Comparison of ENCODE assay signal across 8 cellular contexts in the genomic region with DNA sequence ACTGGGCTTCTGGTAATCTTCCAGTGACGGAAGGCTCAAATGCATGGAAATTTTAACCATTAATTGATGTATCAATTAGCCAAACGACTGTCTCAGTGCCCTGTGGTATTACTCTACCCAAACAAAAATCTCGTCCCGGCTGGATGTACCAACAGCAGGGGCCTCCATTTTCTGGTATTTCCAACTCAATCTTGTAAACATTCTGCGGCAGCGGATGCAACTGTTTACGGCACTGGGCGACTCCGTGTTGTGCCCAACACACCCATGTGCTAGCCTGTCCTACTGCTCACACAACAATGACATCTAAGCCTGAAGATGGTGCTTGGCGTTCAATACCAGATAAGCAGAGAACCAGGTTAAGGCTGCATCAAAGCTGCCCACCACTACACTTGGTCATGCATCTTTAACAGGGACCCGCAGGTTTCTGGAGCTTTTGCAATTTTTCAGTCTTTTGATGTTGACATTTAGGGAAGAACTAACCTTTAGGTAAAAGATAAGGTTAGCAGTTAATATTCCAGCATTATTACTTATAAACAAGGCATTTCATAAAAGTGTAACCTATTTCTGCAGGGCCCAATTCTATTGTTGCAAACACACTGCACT. TPM values are rescaled to one million over a fixed set of nuclear protein-coding genes. Genes with fewer than 3 reads are reported as not detected.
DNase-seq lines count a peak whose midpoint lies in the region; ATAC-seq, FAIRE-seq and TF ChIP-seq lines count a peak whose summit lies in the region.

No MANE protein-coding gene starts in this region.

- no peak for FAIRE-seq in small intestine (lab: Jason Lieb, UNC)

- WGBS in small intestine, 3 donors, result 79 to 90% (median 88%) methylated on average over 11 of the region's 11 CpGs

- peaks cover 31% of the 10 kb centered on the region for H3K4me1 Mint-ChIP-seq in neural progenitor cell

- peak overlapping the region; percentile 99 for H3K4me2 ChIP-seq in neural progenitor cell

- peaks cover 2% of the 10 kb centered on the region for H3K36me3 Mint-ChIP-seq in neural progenitor cell

- H3K79me2 ChIP-seq in neural progenitor cell (ENCODE audit: low read depth), result peaks cover 7% of the 10 kb centered on the region

- ATAC-seq in GM21447 (IDR thresholded peaks at IDR 0.05; ENCODE audit: unreplicated experiment) (no peak), GM19324 (IDR thresholded peaks at IDR 0.05; ENCODE audit: low FRiP score, unreplicated experiment) (no peak)

- H3K9ac ChIP-seq in neural progenitor cell, result no peak overlapping the region

- peaks cover 3% of the 10 kb centered on the region for H3K9me3 Mint-ChIP-seq in neural progenitor cell

- H3K36me3 ChIP-seq in neural progenitor cell, result no peaks in the 10 kb centered on the region
- no peaks in the 10 kb centered on the region for H3K36me3 ChIP-seq in small intestine (ENCODE audit: control insufficient read depth in 2 of 2, insufficient read depth in 2 of 2, low read length in 2 of 2)

- H3K9me3 ChIP-seq in neural progenitor cell (ENCODE audit: low read depth), result no peaks in the 10 kb centered on the region
- H3K9me3 ChIP-seq in small intestine (ENCODE audit: control insufficient read depth, low read depth), result no peaks in the 10 kb centered on the region

- peak overlapping the region; percentile 98 for H2AFZ ChIP-seq in neural progenitor cell (replicated peaks)

- TF ChIP-seq CTCF in neural progenitor cell (IDR thresholded peaks at IDR 0.05), result no peak

- peaks cover 15% of the 10 kb centered on the region for H3K27me3 ChIP-seq in neural progenitor cell
- H3K27me3 ChIP-seq in small intestine (ENCODE audit: control insufficient read depth in 2 of 2, insufficient read depth in 2 of 2, low read length in 2 of 2), result peaks cover 11 to 12% of the 10 kb centered on the region in 2 donors

- H4K20me1 ChIP-seq in neural progenitor cell (ENCODE audit: low read depth), result peaks cover 4% of the 10 kb centered on the region

- H3K27ac ChIP-seq in neural progenitor cell (no peak overlapping the region), small intestine (ENCODE audit: low read depth in 1 of 2, low read length in 1 of 2) (no peak overlapping the region)

- H3K4me1 ChIP-seq in neural progenitor cell (peaks cover 33% of the 10 kb centered on the region), small intestine (ENCODE audit: control insufficient read depth in 2 of 2, insufficient read depth in 1 of 2, low read depth in 1 of 2, low read length in 1 of 2) (no peaks in the 10 kb centered on the region)

- H3K27me3 Mint-ChIP-seq in neural progenitor cell (ENCODE audit: insufficient read depth, low read depth), result peaks cover 8% of the 10 kb centered on the region

- H3K4me3 ChIP-seq in neural progenitor cell, result peak overlapping the region; percentile 96
- H3K4me3 ChIP-seq in small intestine (ENCODE audit: low read depth in 1 of 2, low read length in 2 of 2), result no peak overlapping the region

- peak overlapping the region; percentile 46 for H3K27ac Mint-ChIP-seq in neural progenitor cell

- peak overlapping the region; percentile 93 for H3K4me3 Mint-ChIP-seq in neural progenitor cell

- H3F3A ChIP-seq in neural progenitor cell (ENCODE audit: low read depth), result peaks cover 33% of the 10 kb centered on the region

- peak; percentile 38 for DNase-seq in COR-L47 (lab: John Stamatoyannopoulos, UW)
- peak; percentile 23 for DNase-seq in NCI-H146 (lab: John Stamatoyannopoulos, UW)
- DNase-seq in cerebellum (ENCODE audit: low spot score), result peak; percentile 48
- DNase-seq in neural progenitor cell (ENCODE audit: low spot score), result peak; percentile 10
- DNase-seq in NOMO-1 (lab: John Stamatoyannopoulos, UW; ENCODE audit: unreplicated experiment in 2 of 2), result no peak
- DNase-seq in small intestine, result no peak

RNA-seq across cellular contexts. Expression of gene FAXC, which starts 1.2 kb away (rescaled TPM):
- total RNA-seq in cerebellum (36.3 TPM), neural progenitor cell (ENCODE audit: low replicate concordance) (13.5 and 23.0 TPM in 2 replicates)
- 1 to 10 TPM in 1 of 3 donors, not detected in 2; 1.3 TPM for polyA plus RNA-seq in small intestine

RNA-seq across cellular contexts. Expression of gene COQ3, which starts 45.7 kb away (rescaled TPM):
- 5.5 TPM for total RNA-seq in cerebellum
- total RNA-seq in neural progenitor cell (ENCODE audit: low replicate concordance), result 7.8 and 16.2 TPM in 2 replicates
- polyA plus RNA-seq in small intestine, result 10 to 100 TPM; 13.1 to 14.6 (median 13.9) TPM

Comparison
In these comparisons a context has a peak if more than half of its experiments do, and no peak if none do; other contexts are left out.
1. DNase-seq: peak in COR-L47 (single experiment), NCI-H146 (single experiment), cerebellum (single experiment) and neural progenitor cell (single experiment); none in NOMO-1 (0 of 2) and small intestine (single experiment).